Comparison of ENCODE assay signal across 26 cellular contexts in the genomic region with DNA sequence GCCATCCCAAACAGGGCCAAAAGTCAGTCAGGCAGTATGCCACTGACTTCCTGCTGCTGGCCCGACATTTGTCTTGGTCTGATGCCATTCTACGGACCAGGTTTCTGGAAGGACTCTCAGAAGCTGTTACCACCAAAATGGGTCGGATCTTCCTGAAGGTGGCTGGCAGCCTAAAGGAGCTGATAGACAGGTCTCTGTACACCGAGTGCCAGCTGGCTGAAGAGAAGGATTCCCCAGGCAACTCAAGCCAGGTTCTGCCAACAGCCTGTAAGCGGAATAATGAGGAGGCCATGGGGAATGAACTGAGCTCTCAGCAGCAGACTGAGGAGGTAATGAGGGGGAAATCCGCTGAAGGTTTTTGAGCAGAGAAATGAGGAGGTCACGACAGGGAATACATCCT.
"Had no signal": no experiment of that assay in that cellular context is flagged by ENCODE, and none has a peak within 500 bp of the region (broad histone marks: within the 10 kb centered on the region; RNA-seq: fewer than 3 reads in every experiment).

No MANE protein-coding gene starts in this region.

- H3K4me1 ChIP-seq: body of pancreas, gastroesophageal sphincter, heart left ventricle, neural progenitor cell, thyroid gland, upper lobe of left lung, vagina had no signal

- DNase-seq: activated B cell treated with CpG ODN at 0.5 μM for 24 hours; activated CD8-positive, alpha-beta memory T cell treated with anti-CD3 and anti-CD28 coated beads, Interleukin-2, amount 10 ng/mL, durations not matched to agents 7 days and 5 days; activated CD8-positive, alpha-beta T cell treated with anti-CD3 and anti-CD28 coated beads, Interleukin-2, amount 10 ng/mL, durations not matched to agents 7 days and 5 days; activated naive CD4-positive, alpha-beta T cell treated with Interleukin-2 at 50 U/mL for 16 hours; activated T-cell treated with anti-CD3 and anti-CD28 coated beads, Interleukin-2, amount 50 U/mL, for 72 hours; body of pancreas; heart left ventricle; immature natural killer cell; kidney; left colon; mesenchymal stem cell; natural killer cell; occipital lobe; retina; stimulated activated CD4-positive, alpha-beta T cell treated with anti-CD3 and anti-CD28 coated beads, Interleukin-1b, Interleukin-23, amount 100 ng/mL, for 48 hours; stimulated activated CD4-positive, alpha-beta T cell treated with anti-CD3 and anti-CD28 coated beads, Interleukin-4, amount 100 ng/mL, for 4 hours; stimulated activated CD8-positive, alpha-beta memory T cell treated with anti-CD3 and anti-CD28 coated beads, Interleukin-4, amount 100 ng/mL, for 48 hours; stimulated activated naive CD8-positive, alpha-beta T cell treated with anti-CD3 and anti-CD28 coated beads, Interleukin-15, amount 100 ng/mL, for 72 hours; T-helper 1 cell; thyroid gland; upper lobe of left lung had no signal

- H3K9me3 ChIP-seq: body of pancreas, gastroesophageal sphincter, heart left ventricle, thyroid gland, upper lobe of left lung, vagina had no signal

- H3K27ac ChIP-seq: body of pancreas, gastroesophageal sphincter, heart left ventricle, neural progenitor cell, thyroid gland, upper lobe of left lung, vagina had no signal

- H3K27me3 ChIP-seq: body of pancreas, gastroesophageal sphincter, neural progenitor cell, thyroid gland, upper lobe of left lung, vagina had no signal

- H3K36me3 ChIP-seq: gastroesophageal sphincter, heart left ventricle, neural progenitor cell, thyroid gland, upper lobe of left lung, vagina had no signal

- ATAC-seq: activated CD8-positive, alpha-beta memory T cell treated with anti-CD3 and anti-CD28 coated beads, Interleukin-2, amount 10 ng/mL, durations not matched to agents 7 days and 5 days; activated CD8-positive, alpha-beta T cell treated with anti-CD3 and anti-CD28 coated beads, Interleukin-2, amount 10 ng/mL, durations not matched to agents 7 days and 5 days; activated T-cell treated with anti-CD3 and anti-CD28 coated beads, Interleukin-2, amount 50 U/mL, for 72 hours; body of pancreas; gastroesophageal sphincter; left colon; natural killer cell; stimulated activated memory B cell treated with anti-CD40 and anti-IgM and Interleukin-4, amounts not matched to agents 10 μg/mL and 1 μg/mL and 100 μg/mL, for 72 hours; stimulated activated naive CD8-positive, alpha-beta T cell treated with anti-CD3 and anti-CD28 coated beads, Interleukin-15, amount 100 ng/mL, for 72 hours had no signal

- H3K4me3 ChIP-seq: body of pancreas, gastroesophageal sphincter, heart left ventricle, neural progenitor cell, smooth muscle cell, thyroid gland, upper lobe of left lung, vagina had no signal
